In genomic region chr18:2573408-2573807, GRCh38 we compare ENCODE assay signal across 11 cellular contexts. TPM values are rescaled to one million over a fixed set of nuclear protein-coding genes. Genes with fewer than 3 reads are reported as not detected.
DNase-seq lines count a peak whose midpoint lies in the region; TF ChIP-seq lines count a peak whose summit lies in the region.
"Had no signal": no experiment of that assay in that cellular context is flagged by ENCODE, and none has a peak within 500 bp of the region (broad histone marks: within the 10 kb centered on the region; RNA-seq: fewer than 3 reads in every experiment).

No MANE protein-coding gene starts in this region.

- H3K4me3 ChIP-seq in choroid plexus epithelial cell (ENCODE audit: low read depth, low read length) = no peak overlapping the region

- no peaks in the 10 kb centered on the region for H3K27me3 Mint-ChIP-seq in activated CD4-positive, alpha-beta T cell treated with anti-CD3 and anti-CD28 coated beads, Interleukin-2, amount 10 ng/mL, durations not matched to agents 7 days and 5 days
- H3K27me3 Mint-ChIP-seq in progenitor cell of endocrine pancreas = no peaks in the 10 kb centered on the region

- CTCF ChIA-PET in activated CD4-positive, alpha-beta T cell treated with anti-CD3 and anti-CD28 coated beads, Interleukin-2, amount 10 ng/mL, durations not matched to agents 7 days and 5 days (lab: Charles Lee) = interaction anchor here (0.8 to 3.1 kb wide), 6 partner anchors 10 to 1762 kb away, joined by 3 to 19 read pairs (median 3); partner anchors contain the start of gene YES1

- TF ChIP-seq CTCF in choroid plexus epithelial cell (conservative IDR thresholded peaks at IDR 0.05; ENCODE audit: low read depth, low read length) (no peak), progenitor cell of endocrine pancreas (IDR thresholded peaks at IDR 0.05; ENCODE audit: unreplicated experiment) (no peak)

- peak overlapping the region; percentile 96 for H3K4me3 Mint-ChIP-seq in activated CD4-positive, alpha-beta T cell treated with anti-CD3 and anti-CD28 coated beads, Interleukin-2, amount 10 ng/mL, durations not matched to agents 7 days and 5 days
- peak overlapping the region; percentile 94 for H3K4me3 Mint-ChIP-seq in progenitor cell of endocrine pancreas (ENCODE audit: low read depth)

- H3K4me1 Mint-ChIP-seq in activated CD4-positive, alpha-beta T cell treated with anti-CD3 and anti-CD28 coated beads, Interleukin-2, amount 10 ng/mL, durations not matched to agents 7 days and 5 days = peaks cover 67% of the 10 kb centered on the region
- H3K4me1 Mint-ChIP-seq in progenitor cell of endocrine pancreas (ENCODE audit: low read depth) = peaks cover 28% of the 10 kb centered on the region

- peak overlapping the region; percentile 99 for H3K27ac Mint-ChIP-seq in activated CD4-positive, alpha-beta T cell treated with anti-CD3 and anti-CD28 coated beads, Interleukin-2, amount 10 ng/mL, durations not matched to agents 7 days and 5 days
- no peak overlapping the region for H3K27ac Mint-ChIP-seq in progenitor cell of endocrine pancreas

- POLR2A ChIA-PET in activated CD4-positive, alpha-beta T cell treated with anti-CD3 and anti-CD28 coated beads, Interleukin-2, amount 10 ng/mL, durations not matched to agents 7 days and 5 days (lab: Charles Lee) = no interaction called here

- no peaks in the 10 kb centered on the region for H3K9me3 Mint-ChIP-seq in activated CD4-positive, alpha-beta T cell treated with anti-CD3 and anti-CD28 coated beads, Interleukin-2, amount 10 ng/mL, durations not matched to agents 7 days and 5 days
- H3K9me3 Mint-ChIP-seq in progenitor cell of endocrine pancreas (ENCODE audit: low read depth) = no peaks in the 10 kb centered on the region

- DNase-seq in activated CD4-positive, alpha-beta T cell treated with anti-CD3 and anti-CD28 coated beads, Interleukin-2, amount 10 ng/mL, durations not matched to agents 7 days and 5 days = no peak
- no peak for DNase-seq in activated CD4-positive, alpha-beta T cell treated with anti-CD3 and anti-CD28 coated beads, Interleukin-2, amount 50 U/mL, for 4 hours
- DNase-seq in NCI-H69 (lab: John Stamatoyannopoulos, UW) = peak; percentile 38
- DNase-seq in choroid plexus epithelial cell (ENCODE audit: low read depth) = peak; percentile 10
- no peak for DNase-seq in progenitor cell of endocrine pancreas (ENCODE audit: low spot score, unreplicated experiment)
- DNase-seq in activated gamma-delta T cell (lab: John Stamatoyannopoulos, UW) = no peak
- DNase-seq in central memory CD4-positive, alpha-beta T cell = no peak
- no peak for DNase-seq in mucosa of gallbladder (ENCODE audit: low spot score)
- DNase-seq: cortex of kidney; left ventricle myocardium superior; stimulated activated CD4-positive, alpha-beta T cell treated with anti-CD3 and anti-CD28 coated beads, Interleukin-2, amount 100 ng/mL, for 24 hours had no signal

- peaks cover 61% of the 10 kb centered on the region for H3K36me3 Mint-ChIP-seq in activated CD4-positive, alpha-beta T cell treated with anti-CD3 and anti-CD28 coated beads, Interleukin-2, amount 10 ng/mL, durations not matched to agents 7 days and 5 days (ENCODE audit: low read depth)
- H3K36me3 Mint-ChIP-seq in progenitor cell of endocrine pancreas (ENCODE audit: insufficient read depth) = peaks cover 6% of the 10 kb centered on the region

RNA-seq across cellular contexts. Expression of gene NDC80, which starts 2.1 kb away (rescaled TPM):
- 10 to 100 TPM; 92.3 to 96.5 TPM for total RNA-seq in activated CD4-positive, alpha-beta T cell treated with anti-CD3 and anti-CD28 coated beads, Interleukin-2, amount 10 ng/mL, durations not matched to agents 7 days and 5 days
- 15.0 and 17.4 TPM in 2 replicates for total RNA-seq in progenitor cell of endocrine pancreas
- total RNA-seq in mucosa of gallbladder = 1.4 TPM

RNA-seq across cellular contexts. Expression of gene METTL4, which starts 2.1 kb away (rescaled TPM):
- 10 to 100 TPM; 20.3 to 25.5 TPM for total RNA-seq in activated CD4-positive, alpha-beta T cell treated with anti-CD3 and anti-CD28 coated beads, Interleukin-2, amount 10 ng/mL, durations not matched to agents 7 days and 5 days
- total RNA-seq in progenitor cell of endocrine pancreas = 11.2 and 11.3 TPM in 2 replicates
- 8.9 TPM for total RNA-seq in mucosa of gallbladder

Comparison
In these comparisons a context has a peak if more than half of its experiments do, and no peak if none do; other contexts are left out.
1. DNase-seq: peak in NCI-H69 (single experiment) and choroid plexus epithelial cell (single experiment); none in activated CD4-positive, alpha-beta T cell treated with anti-CD3 and anti-CD28 coated beads, Interleukin-2, amount 10 ng/mL, durations not matched to agents 7 days and 5 days (single experiment), activated CD4-positive, alpha-beta T cell treated with anti-CD3 and anti-CD28 coated beads, Interleukin-2, amount 50 U/mL, for 4 hours (0 of 2), progenitor cell of endocrine pancreas (single experiment), activated gamma-delta T cell (single experiment), central memory CD4-positive, alpha-beta T cell (single experiment) and mucosa of gallbladder (single experiment).